ENCODE assay signal across 14 cellular contexts in genomic region chr4:183610033-183610432, GRCh38. TPM values are rescaled to one million over a fixed set of nuclear protein-coding genes. Genes with fewer than 3 reads are reported as not detected.
DNase-seq lines count a peak whose midpoint lies in the region; ATAC-seq, FAIRE-seq and TF ChIP-seq lines count a peak whose summit lies in the region.
"Had no signal": no experiment of that assay in that cellular context is flagged by ENCODE, and none has a peak within 500 bp of the region (broad histone marks: within the 10 kb centered on the region; RNA-seq: fewer than 3 reads in every experiment).

No MANE protein-coding gene starts in this region.

- WGBS in A549 (ENCODE audit: missing lambda C conversion rate) = 92% methylated on average over 2 of the region's 2 CpGs

- peaks cover 3% of the 10 kb centered on the region; the same call in 1 of the 2 replicates for H3K27me3 Mint-ChIP-seq in WTC11 (ENCODE audit: low read depth)

- no peak overlapping the region for H3K27ac ChIP-seq in A549
- H3K27ac ChIP-seq in coronary artery = no peak overlapping the region
- H3K27ac ChIP-seq: vagina had no signal

- H3K4me2 ChIP-seq in A549 = no peak overlapping the region

- no peak for TF ChIP-seq EP300 in A549 (IDR thresholded peaks at IDR 0.05)

- H3K4me1 ChIP-seq in A549 = no peaks in the 10 kb centered on the region

- DNase-seq in A549 (ENCODE audit: low read depth in 1 of 2, low spot score in 1 of 2) = peak in 1 of 2 experiments; percentile 44
- DNase-seq in HEK293T (ENCODE audit: extremely low spot score) = no peak
- DNase-seq in WTC11 (ENCODE audit: low spot score) = no peak
- peak; percentile 33 for DNase-seq in kidney tubule cell (ENCODE audit: low spot score)
- no peak for DNase-seq in coronary artery (ENCODE audit: low spot score)
- no peak for DNase-seq in NCI-H1092 treated with DMSO at 0.1 percent for 48 hours (lab: John Stamatoyannopoulos, UW)
- no peak for DNase-seq in putamen (ENCODE audit: low spot score)
- DNase-seq: MV-4-11, NCI-H446 treated with DMSO at 0.1 percent for 48 hours, nucleus accumbens had no signal

- TF ChIP-seq CTCF in A549 (IDR thresholded peaks at IDR 0.05) (no peak), WTC11 (IDR thresholded peaks at IDR 0.05) (no peak), coronary artery (IDR thresholded peaks at IDR 0.05) (no peak)

- CTCF ChIA-PET in A549 (lab: Yijun Ruan, JAX) (interaction anchor here (1.0 to 1.6 kb wide), 3 partner anchors 9 to 23 kb away, joined by 3 read pairs; no protein-coding TSS in a partner anchor), HEK293T (lab: Yijun Ruan, JAX) (interaction anchor here (0.7 to 1.7 kb wide), 2 partner anchors 10 to 14 kb away, joined by 3 to 6 read pairs; no protein-coding TSS in a partner anchor), WTC11 (lab: Charles Lee) (no interaction called here)

- ATAC-seq in A549 = peak in 1 of 2 experiments; percentile 63; a peak in 2 of 6 replicates
- ATAC-seq in WTC11 = no peak
- ATAC-seq in GM18519 (IDR thresholded peaks at IDR 0.05; ENCODE audit: low FRiP score, unreplicated experiment) = no peak
- ATAC-seq: left lobe of liver had no signal

- no peaks in the 10 kb centered on the region for H3K36me3 Mint-ChIP-seq in WTC11

- TF ChIP-seq POLR2A in A549 (IDR thresholded peaks at IDR 0.05; ENCODE audit: low read length) = no peak

- no peaks in the 10 kb centered on the region for H3K9me3 ChIP-seq in A549
- H3K9me3 ChIP-seq: vagina had no signal

- H3K4me3 Mint-ChIP-seq in WTC11 = no peak overlapping the region

- no peak overlapping the region for H3K4me3 ChIP-seq in A549
- no peak overlapping the region for H3K4me3 ChIP-seq in coronary artery
- H3K4me3 ChIP-seq: vagina had no signal

- no peak for TF ChIP-seq RAD21 in A549 (conservative IDR thresholded peaks at IDR 0.05 in 1 of 2, IDR thresholded peaks at IDR 0.05 in 1 of 2)

- POLR2A ChIA-PET in A549 (lab: Yijun Ruan, JAX) = no interaction called here
- POLR2A ChIA-PET in HEK293T (lab: Yijun Ruan, JAX) = interaction anchor here (0.8 kb wide), 1 partner anchor 165 kb away, joined by 3 read pairs; the partner anchor contains the start of gene CDKN2AIP
- POLR2A ChIA-PET in WTC11 (lab: Charles Lee) = no interaction called here

- FAIRE-seq in A549 (lab: Jason Lieb, UNC) = no peak
- FAIRE-seq: G401.6 had no signal

- no peaks in the 10 kb centered on the region for H3K4me1 Mint-ChIP-seq in WTC11

- peaks cover 4% of the 10 kb centered on the region; the same call in 1 of the 2 replicates for H3K9me3 Mint-ChIP-seq in WTC11

- H3K27ac Mint-ChIP-seq in WTC11 = no peak overlapping the region

TF ChIP-seq in A549, 52 proteins besides CTCF, POLR2A, EP300 and RAD21:
- no peak for TF ChIP-seq CBX8 (IDR thresholded peaks at IDR 0.05)
- peak; percentile 86 for TF ChIP-seq USF2 (IDR thresholded peaks at IDR 0.05)

TF ChIP-seq in HEK293T, 16 proteins besides CTCF, POLR2A, EP300 and RAD21:
- no peak for TF ChIP-seq LEF1 (IDR thresholded peaks at IDR 0.05; ENCODE audit: borderline replicate concordance)
- TF ChIP-seq ELF4 (IDR thresholded peaks at IDR 0.05) = no peak
- TF ChIP-seq FOXM1 (IDR thresholded peaks at IDR 0.05; ENCODE audit: borderline replicate concordance) = no peak
- TF ChIP-seq PKNOX1 (IDR thresholded peaks at IDR 0.05) = peak; percentile 83
- no peak for TF ChIP-seq CTBP1 (IDR thresholded peaks at IDR 0.05; ENCODE audit: borderline replicate concordance)
TF ChIP-seq in HEK293T: peak in this region for 1.

TF ChIP-seq in WTC11, 78 proteins besides CTCF, POLR2A, EP300 and RAD21:
- TF ChIP-seq MXD4 (CRISPR knock-in tag; IDR thresholded peaks at IDR 0.05; ENCODE audit: borderline replicate concordance) (no peak), ZNF532 (CRISPR knock-in tag; IDR thresholded peaks at IDR 0.05; ENCODE audit: borderline replicate concordance) (no peak), USF1 (CRISPR knock-in tag; IDR thresholded peaks at IDR 0.05) (peak; percentile 67; the same call in 1 of the 2 replicates), NFYB (CRISPR knock-in tag; conservative IDR thresholded peaks at IDR 0.05; ENCODE audit: low read depth) (no peak), USF2 (CRISPR knock-in tag; IDR thresholded peaks at IDR 0.05) (peak; percentile 86), ESRRA (CRISPR knock-in tag; IDR thresholded peaks at IDR 0.05; ENCODE audit: borderline replicate concordance) (no peak), ZNF512 (CRISPR knock-in tag; IDR thresholded peaks at IDR 0.05; ENCODE audit: borderline replicate concordance) (no peak)

RNA-seq across cellular contexts. Expression of gene RWDD4, which starts 49.0 kb away (rescaled TPM):
- polyA plus RNA-seq in A549 (2011; rRNA removed) (14.8 and 20.4 TPM in 2 replicates), A549 (2017; fragmentation: RNase III; extraction: RNeasy Plus Mini Kit Qiagen cat#74134 plus additional on column Dnase treatment) (18.7 to 20.1 TPM (median 20.1 TPM) in 3 replicates)
- 6.3 and 7.6 TPM in 2 replicates for polyA plus RNA-seq in A549 (2012; cell fraction: cytosol; rRNA removed)
- polyA plus RNA-seq in A549 (2012; cell fraction: nucleus; rRNA removed) = 2.7 and 2.8 TPM in 2 replicates
- polyA minus RNA-seq in A549 (2011; rRNA and poly(A)+ RNA removed) = 0.99 and 1.5 TPM in 2 replicates
- total RNA-seq in WTC11 (2021) = 15.6 to 17.8 TPM (median 16.4 TPM) in 3 replicates

RNA-seq across cellular contexts. Expression of gene TRAPPC11, which starts 49.1 kb away (rescaled TPM):
- polyA plus RNA-seq in A549 (2011; rRNA removed) (39.8 and 44.0 TPM in 2 replicates), A549 (2017; fragmentation: RNase III; extraction: RNeasy Plus Mini Kit Qiagen cat#74134 plus additional on column Dnase treatment) (10.8 to 12.4 TPM (median 11.4 TPM) in 3 replicates)
- 8.1 and 8.4 TPM in 2 replicates for polyA plus RNA-seq in A549 (2012; cell fraction: cytosol; rRNA removed)
- 8.2 and 12.8 TPM in 2 replicates for polyA plus RNA-seq in A549 (2012; cell fraction: nucleus; rRNA removed)
- polyA minus RNA-seq in A549 (2011; rRNA and poly(A)+ RNA removed) = 19.5 TPM in 2 replicates
- 30.0 to 35.9 TPM (median 33.6 TPM) in 3 replicates for total RNA-seq in WTC11 (2021)

Comparison
In these comparisons a context has a peak if more than half of its experiments do, and no peak if none do; other contexts are left out.
1. Of the 8 proteins assayed by ChIP-seq in both WTC11 and A549: peak only in WTC11: none; only in A549: none; in both: USF2; in neither: 7.